ENCODE assay signal across 1 cellular context in the genomic region with DNA sequence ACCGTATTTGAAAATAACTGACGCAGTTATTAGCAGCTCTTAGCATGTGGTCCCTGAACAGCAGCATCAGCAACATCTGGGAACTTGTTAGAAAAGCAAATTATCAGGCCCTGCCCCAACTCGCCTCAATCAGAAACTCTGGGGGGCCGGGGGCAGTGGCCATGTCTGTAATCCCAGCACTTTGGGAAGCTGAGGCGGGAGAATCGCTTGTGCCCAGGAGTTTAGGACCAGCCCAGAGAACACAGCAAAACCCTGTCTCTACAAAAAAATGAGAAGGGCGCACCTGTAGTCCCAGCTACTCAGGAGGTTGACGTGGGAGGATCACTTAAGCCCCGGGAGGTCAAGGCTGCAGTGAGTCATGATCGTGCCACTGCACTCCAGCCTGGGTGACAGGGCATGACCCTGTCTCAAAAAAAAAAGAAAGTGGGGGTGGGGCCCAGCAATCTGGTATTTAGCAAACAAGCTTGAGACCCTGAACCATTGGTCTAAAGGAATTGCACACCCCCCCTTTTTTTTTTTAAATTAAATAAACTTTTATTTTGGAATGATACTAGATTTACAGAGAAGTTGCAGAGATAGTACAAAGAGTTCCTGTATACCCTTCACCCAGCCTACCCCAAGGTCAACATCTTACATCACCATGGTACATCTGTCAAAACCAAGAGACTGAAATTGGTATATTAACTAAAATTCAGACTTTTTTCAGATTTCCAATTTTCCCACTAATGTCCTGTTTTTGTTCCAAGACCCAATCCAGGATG.
A peak's percentile ranks its signal among the peaks of the same experiment; 100 is the strongest.
TF ChIP-seq lines count a peak whose summit lies in the region.

No MANE protein-coding gene starts in this region.

TF ChIP-seq in liver, 16 proteins besides CTCF, POLR2A, EP300 and RAD21 (continued from another document):
- TF ChIP-seq, protein P1, sequence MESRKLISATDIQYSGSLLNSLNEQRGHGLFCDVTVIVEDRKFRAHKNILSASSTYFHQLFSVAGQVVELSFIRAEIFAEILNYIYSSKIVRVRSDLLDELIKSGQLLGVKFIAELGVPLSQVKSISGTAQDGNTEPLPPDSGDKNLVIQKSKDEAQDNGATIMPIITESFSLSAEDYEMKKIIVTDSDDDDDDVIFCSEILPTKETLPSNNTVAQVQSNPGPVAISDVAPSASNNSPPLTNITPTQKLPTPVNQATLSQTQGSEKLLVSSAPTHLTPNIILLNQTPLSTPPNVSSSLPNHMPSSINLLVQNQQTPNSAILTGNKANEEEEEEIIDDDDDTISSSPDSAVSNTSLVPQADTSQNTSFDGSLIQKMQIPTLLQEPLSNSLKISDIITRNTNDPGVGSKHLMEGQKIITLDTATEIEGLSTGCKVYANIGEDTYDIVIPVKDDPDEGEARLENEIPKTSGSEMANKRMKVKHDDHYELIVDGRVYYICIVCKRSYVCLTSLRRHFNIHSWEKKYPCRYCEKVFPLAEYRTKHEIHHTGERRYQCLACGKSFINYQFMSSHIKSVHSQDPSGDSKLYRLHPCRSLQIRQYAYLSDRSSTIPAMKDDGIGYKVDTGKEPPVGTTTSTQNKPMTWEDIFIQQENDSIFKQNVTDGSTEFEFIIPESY (IDR thresholded peaks at IDR 0.05): no peak
- TF ChIP-seq HNF4A (conservative IDR thresholded peaks at IDR 0.05): peak; percentile 39 to 60
